ENCODE assay signal across 17 cellular contexts in genomic region chr5:160133918-160134304, GRCh38. TPM values are rescaled to one million over a fixed set of nuclear protein-coding genes. Genes with fewer than 3 reads are reported as not detected.
DNase-seq lines count a peak whose midpoint lies in the region; ATAC-seq and TF ChIP-seq lines count a peak whose summit lies in the region.
"Had no signal": no experiment of that assay in that cellular context is flagged by ENCODE, and none has a peak within 500 bp of the region (broad histone marks: within the 10 kb centered on the region; RNA-seq: fewer than 3 reads in every experiment).

No MANE protein-coding gene starts in this region.

- H2AK5ac ChIP-seq in neuronal stem cell (ENCODE audit: low read depth, low read length) = no peak overlapping the region

- WGBS in mammary epithelial cell (ENCODE audit: low coverage, missing lambda C conversion rate) = 86% methylated on average over 2 of the region's 7 CpGs
- WGBS in heart left ventricle, 4 donors = 36 to 44% (median 42%) methylated on average over 4 to 7 of the region's 7 CpGs
- WGBS in neuronal stem cell (ENCODE audit: extremely low coverage in 2 of 2, insufficient read length in 2 of 2, insufficient replicate concordance in 1 of 2), 2 donors = no CpG with 5 or more reads among the region's 7 CpGs

- H3K9me3 Mint-ChIP-seq in stimulated activated memory B cell treated with anti-CD40 and anti-IgM and Interleukin-4, amounts not matched to agents 10 μg/mL and 1 μg/mL and 100 μg/mL, for 72 hours = no peaks in the 10 kb centered on the region
- H3K9me3 Mint-ChIP-seq in natural killer cell = no peaks in the 10 kb centered on the region
- H3K9me3 Mint-ChIP-seq: mesothelial cell of epicardium had no signal

- no peaks in the 10 kb centered on the region for H3K9me3 ChIP-seq in breast epithelium
- no peaks in the 10 kb centered on the region for H3K9me3 ChIP-seq in mammary epithelial cell (replicated peaks; ENCODE audit: insufficient read depth, low read length)
- H3K9me3 ChIP-seq in heart left ventricle = no peaks in the 10 kb centered on the region
- H3K9me3 ChIP-seq in neuronal stem cell (replicated peaks in 1 of 2; ENCODE audit: control insufficient read depth in 2 of 2, insufficient read depth in 1 of 2, low read depth in 1 of 2, low read length in 2 of 2) = no peaks in the 10 kb centered on the region
- H3K9me3 ChIP-seq: BE2C had no signal

- no peaks in the 10 kb centered on the region for H3K79me2 ChIP-seq in mammary epithelial cell (ENCODE audit: insufficient read depth, low read length)

- BruUV-seq in mammary epithelial cell (replicated peaks; lab: Mats Ljungman, UMichigan) = no TSS peak

- intact Hi-C loops in breast epithelium (cut with DNase I; ENCODE audit: low total_unique reads) (loop anchor here (5.0 kb wide), 1 partner anchor 377 kb away; no protein-coding TSS in a partner anchor), mammary epithelial cell (cut with micrococcal nuclease) (no loop called here), heart left ventricle (cut with DNase I) (no loop called here), natural killer cell (cut with micrococcal nuclease) (no loop called here)

- in situ Hi-C loops in mammary epithelial cell (cut with MboI; ENCODE audit: low sequenced_read_pairs in 2 of 2) = no loop called here

- no peak overlapping the region for H2BK15ac ChIP-seq in neuronal stem cell (ENCODE audit: low read length)

- H2BK120ac ChIP-seq in neuronal stem cell (ENCODE audit: low read depth, low read length) = no peak overlapping the region

- H3K4me3 ChIP-seq in breast epithelium (peak overlapping the region in 2 of 3 donors; percentile 1 to 27), mammary epithelial cell (replicated peaks in 1 of 3; ENCODE audit: insufficient read depth in 1 of 3, low read depth in 2 of 3, low read length in 3 of 3) (no peak overlapping the region), heart left ventricle (peak overlapping the region in 3 of 12 donors; percentile 10 to 30 (median 26)), neuronal stem cell (ENCODE audit: low read length in 2 of 2) (peak overlapping the region in 1 of 2 donors; percentile 28)

- H3K36me3 Mint-ChIP-seq in stimulated activated memory B cell treated with anti-CD40 and anti-IgM and Interleukin-4, amounts not matched to agents 10 μg/mL and 1 μg/mL and 100 μg/mL, for 72 hours = no peaks in the 10 kb centered on the region
- no peaks in the 10 kb centered on the region for H3K36me3 Mint-ChIP-seq in natural killer cell
- H3K36me3 Mint-ChIP-seq: mesothelial cell of epicardium had no signal

- H2AFZ ChIP-seq in mammary epithelial cell (ENCODE audit: low read depth, low read length) (no peak overlapping the region), neuronal stem cell (ENCODE audit: low read length) (peak overlapping the region; percentile 82)

- H3K14ac ChIP-seq in neuronal stem cell (ENCODE audit: low read length) = no peak overlapping the region

- H3K4me1 ChIP-seq in breast epithelium (no peaks in the 10 kb centered on the region), mammary epithelial cell (ENCODE audit: insufficient read depth, low read length) (no peaks in the 10 kb centered on the region), heart left ventricle (peaks cover 0 to 11% (median 3%) of the 10 kb centered on the region in 12 donors), neuronal stem cell (ENCODE audit: control insufficient read depth in 2 of 2, insufficient read depth in 1 of 2, low read depth in 1 of 2, low read length in 2 of 2) (peaks cover 3 to 5% of the 10 kb centered on the region in 2 donors)
- H3K4me1 ChIP-seq: BE2C had no signal

- H4K8ac ChIP-seq in neuronal stem cell (ENCODE audit: low read depth, low read length) = no peak overlapping the region

- H3K4ac ChIP-seq in neuronal stem cell (ENCODE audit: low read length) = no peak overlapping the region

- no peak overlapping the region for H2BK5ac ChIP-seq in neuronal stem cell (ENCODE audit: low read length)

- no peak overlapping the region for H3K23ac ChIP-seq in neuronal stem cell (ENCODE audit: low read depth, low read length, poor library complexity)

- H3K27me3 Mint-ChIP-seq in stimulated activated memory B cell treated with anti-CD40 and anti-IgM and Interleukin-4, amounts not matched to agents 10 μg/mL and 1 μg/mL and 100 μg/mL, for 72 hours = peaks cover 9% of the 10 kb centered on the region
- H3K27me3 Mint-ChIP-seq in natural killer cell (ENCODE audit: low read depth in 2 of 2) = no peaks in the 10 kb centered on the region

- DNase-seq in breast epithelium (ENCODE audit: low spot score in 2 of 2) = no peak
- DNase-seq in mammary epithelial cell = no peak
- DNase-seq in heart left ventricle = no peak
- no peak for DNase-seq in neuronal stem cell (ENCODE audit: low spot score)
- DNase-seq in natural killer cell = no peak
- DNase-seq in NCI-H1694 (lab: John Stamatoyannopoulos, UW) = no peak
- DNase-seq in SKM-1 (lab: John Stamatoyannopoulos, UW; ENCODE audit: unreplicated experiment) = no peak
- DNase-seq: activated CD4-positive, alpha-beta T cell treated with anti-CD3 and anti-CD28 coated beads for 4 hours; activated CD8-positive, alpha-beta memory T cell treated with anti-CD3 and anti-CD28 coated beads, Interleukin-2, amount 50 U/mL, for 48 hours; activated naive CD4-positive, alpha-beta T cell; BE2C; GOT3; NCI-H1048; stimulated activated CD4-positive, alpha-beta T cell treated with anti-CD3 and anti-CD28 coated beads, Interleukin-2, amount 100 ng/mL, for 48 hours had no signal

- H3K36me3 ChIP-seq in breast epithelium (no peaks in the 10 kb centered on the region), mammary epithelial cell (ENCODE audit: insufficient read depth, low read length) (no peaks in the 10 kb centered on the region), heart left ventricle (no peaks in the 10 kb centered on the region), neuronal stem cell (replicated peaks in 1 of 2; ENCODE audit: control insufficient read depth in 2 of 2, insufficient read depth in 2 of 2, low read length in 2 of 2) (no peaks in the 10 kb centered on the region)
- H3K36me3 ChIP-seq: BE2C had no signal

- H3K79me1 ChIP-seq in neuronal stem cell (ENCODE audit: low read depth, low read length) = no peaks in the 10 kb centered on the region

- H3K9ac ChIP-seq in mammary epithelial cell (ENCODE audit: insufficient read depth, low read length) = no peak overlapping the region
- H3K9ac ChIP-seq in neuronal stem cell (ENCODE audit: low read depth, low read length, poor library complexity) = no peak overlapping the region

- H4K20me1 ChIP-seq in mammary epithelial cell (ENCODE audit: insufficient read depth, low read length) = no peaks in the 10 kb centered on the region

- TF ChIP-seq CTCF in breast epithelium (IDR thresholded peaks at IDR 0.05) (no peak), mammary epithelial cell (conservative IDR thresholded peaks at IDR 0.05 in 1 of 2, IDR thresholded peaks at IDR 0.05 in 1 of 2; ENCODE audit: extremely low read depth in 1 of 2, insufficient read depth in 1 of 2, low read depth in 1 of 2, low read length in 2 of 2) (no peak), heart left ventricle (IDR thresholded peaks at IDR 0.05) (no peak), natural killer cell (IDR thresholded peaks at IDR 0.05) (no peak)

- CTCF ChIA-PET in mammary epithelial cell (lab: Charles Lee; ENCODE audit: low non-redundant PET) = no interaction called here

- dilution Hi-C loops in mammary epithelial cell (cut with HindIII; ENCODE audit: low sequenced_read_pairs) = no loop called here

- H3K4me2 ChIP-seq in mammary epithelial cell (ENCODE audit: insufficient read depth, low read depth, low read length) (no peak overlapping the region), neuronal stem cell (ENCODE audit: insufficient read depth, low read length, poor library complexity, severe bottlenecking) (peak overlapping the region; percentile 21)

- H3K27ac ChIP-seq in breast epithelium = peak overlapping the region in 1 of 2 donors; percentile 71
- no peak overlapping the region for H3K27ac ChIP-seq in mammary epithelial cell (ENCODE audit: insufficient read depth, low read depth, low read length)
- H3K27ac ChIP-seq in heart left ventricle = peak overlapping the region in 3 of 12 donors; percentile 6 to 69 (median 14)
- H3K27ac ChIP-seq in neuronal stem cell (replicated peaks; ENCODE audit: low read length) = no peak overlapping the region
- H3K27ac ChIP-seq: 22Rv1 had no signal

- H3K27me3 ChIP-seq in breast epithelium (no peaks in the 10 kb centered on the region), mammary epithelial cell (ENCODE audit: insufficient read depth, low read length) (no peaks in the 10 kb centered on the region), heart left ventricle (no peaks in the 10 kb centered on the region), neuronal stem cell (ENCODE audit: control insufficient read depth in 3 of 3, insufficient read depth in 3 of 3, low read depth in 1 of 3, low read length in 3 of 3) (no peaks in the 10 kb centered on the region)
- H3K27me3 ChIP-seq: BE2C had no signal

- H3K4me1 Mint-ChIP-seq in stimulated activated memory B cell treated with anti-CD40 and anti-IgM and Interleukin-4, amounts not matched to agents 10 μg/mL and 1 μg/mL and 100 μg/mL, for 72 hours = no peaks in the 10 kb centered on the region
- no peaks in the 10 kb centered on the region for H3K4me1 Mint-ChIP-seq in natural killer cell

- no peak overlapping the region for H3K27ac Mint-ChIP-seq in stimulated activated memory B cell treated with anti-CD40 and anti-IgM and Interleukin-4, amounts not matched to agents 10 μg/mL and 1 μg/mL and 100 μg/mL, for 72 hours
- no peak overlapping the region for H3K27ac Mint-ChIP-seq in natural killer cell
- H3K27ac Mint-ChIP-seq: mesothelial cell of epicardium had no signal

- TF ChIP-seq POLR2A in breast epithelium (IDR thresholded peaks at IDR 0.05) = no peak
- TF ChIP-seq POLR2A in heart left ventricle (IDR thresholded peaks at IDR 0.05) = no peak

- no peak overlapping the region for H2BK12ac ChIP-seq in neuronal stem cell (ENCODE audit: low read length)

- H3K4me3 Mint-ChIP-seq in stimulated activated memory B cell treated with anti-CD40 and anti-IgM and Interleukin-4, amounts not matched to agents 10 μg/mL and 1 μg/mL and 100 μg/mL, for 72 hours = no peak overlapping the region
- H3K4me3 Mint-ChIP-seq in natural killer cell = no peak overlapping the region

- ATAC-seq in heart left ventricle (peak; percentile 19 to 61 (median 42)), natural killer cell (no peak)
- ATAC-seq in stimulated activated memory B cell treated with anti-CD40 and anti-IgM and Interleukin-4, amounts not matched to agents 10 μg/mL and 1 μg/mL and 100 μg/mL, for 72 hours = no peak

- H4K91ac ChIP-seq in neuronal stem cell (ENCODE audit: low read depth, low read length, poor library complexity) = no peak overlapping the region

- H3K18ac ChIP-seq in neuronal stem cell (ENCODE audit: low read length) = no peak overlapping the region

RNA-seq across cellular contexts. Expression of gene PWWP2A, which starts 14.7 kb away (rescaled TPM):
- total RNA-seq in breast epithelium (10 to 100 TPM; 29.8 to 45.8 (median 39.3) TPM), mammary epithelial cell (10 to 100 TPM; 14.7 to 16.7 TPM), heart left ventricle (10 to 100 TPM in 6 of 9 donors, 1 to 10 TPM in 3; 9.3 to 13.7 (median 11.2) TPM), natural killer cell (10 to 100 TPM; 24.9 to 37.6 (median 30.2) TPM)
- polyA plus RNA-seq in mammary epithelial cell (8.4 TPM), heart left ventricle (1 to 10 TPM; 3.5 to 7.0 TPM)
- polyA minus RNA-seq in mammary epithelial cell = 1.8 TPM
- polyA plus RNA-seq in neuronal stem cell (2013, experiment 1 of 2) = 21.7 TPM
- polyA plus RNA-seq in neuronal stem cell (2013, experiment 2 of 2) = 25.9 TPM

Comparison
In these comparisons a context has a peak if more than half of its experiments do, and no peak if none do; other contexts are left out.
1. H3K4me3 ChIP-seq: peak in breast epithelium (2 of 3); none in mammary epithelial cell (0 of 3).
2. ATAC-seq: peak in heart left ventricle (4 of 4); none in stimulated activated memory B cell treated with anti-CD40 and anti-IgM and Interleukin-4, amounts not matched to agents 10 μg/mL and 1 μg/mL and 100 μg/mL, for 72 hours (single experiment) and natural killer cell (0 of 3).